1 cellular context compared by ENCODE assay signal in the genomic region with DNA sequence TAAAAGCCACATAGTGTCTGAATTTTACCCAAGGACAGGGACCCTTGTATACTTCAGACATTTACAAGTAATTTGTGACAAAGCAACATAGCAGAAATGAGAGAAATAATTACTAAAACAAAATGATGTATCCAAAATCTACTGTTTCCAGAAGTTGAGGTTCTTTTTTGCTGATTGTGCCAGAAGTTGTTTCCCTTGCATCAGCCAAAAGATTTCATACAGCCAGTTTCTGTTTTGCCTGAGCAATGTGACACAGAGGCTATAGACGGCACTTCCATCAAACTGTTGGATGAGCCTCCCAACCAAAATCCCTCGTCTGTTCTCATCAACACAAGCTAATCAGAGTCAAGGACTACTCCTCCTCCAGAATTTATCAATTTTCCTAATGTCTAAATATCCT.
TF ChIP-seq lines count a peak whose summit lies in the region.

No MANE protein-coding gene starts in this region.

TF ChIP-seq in K562, 482 proteins besides CTCF, POLR2A, EP300 and RAD21:
- TF ChIP-seq MAFF (IDR thresholded peaks at IDR 0.05; ENCODE audit: low read length) (peak; percentile 44; the same call in 1 of the 2 replicates), FOXJ2 (tag; IDR thresholded peaks at IDR 0.05) (0 out of 2 replicates have a peak, but pooled peaks have one; percentile 77), C11orf30 (IDR thresholded peaks at IDR 0.05; ENCODE audit: low read depth) (peak; percentile 66; the same call in 1 of the 2 replicates), BRD4 (IDR thresholded peaks at IDR 0.05) (no peak), BDP1 (IDR thresholded peaks at IDR 0.05; ENCODE audit: insufficient read depth, insufficient read length) (peak; percentile 17), TRIM24 (IDR thresholded peaks at IDR 0.05) (no peak), MAFK (IDR thresholded peaks at IDR 0.05; ENCODE audit: low read length) (peak; percentile 24; the same call in 1 of the 2 replicates)
